ENCODE assay signal across 20 cellular contexts in the genomic region with DNA sequence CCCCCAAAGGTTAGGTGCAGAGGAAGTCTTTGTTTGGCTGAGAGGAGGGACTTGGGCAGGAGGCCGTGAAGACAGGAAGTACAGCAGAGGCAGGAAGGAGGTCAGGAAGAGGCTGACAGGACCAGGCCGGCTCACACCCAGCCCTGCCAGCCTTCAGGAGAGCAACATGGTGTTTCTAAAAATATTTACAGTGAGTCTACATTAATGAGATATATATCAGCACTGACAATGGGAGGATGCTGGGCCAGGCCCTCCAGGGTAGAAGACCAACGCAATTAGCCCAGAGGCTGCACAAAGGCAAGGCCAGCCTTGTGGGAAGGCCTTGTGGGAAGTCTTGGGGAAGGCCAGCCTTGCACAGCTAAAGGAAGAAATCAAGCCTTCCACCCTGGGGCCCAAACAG. TPM values are rescaled to one million over a fixed set of nuclear protein-coding genes. Genes with fewer than 3 reads are reported as not detected.
DNase-seq lines count a peak whose midpoint lies in the region; ATAC-seq, FAIRE-seq and TF ChIP-seq lines count a peak whose summit lies in the region.
"Had no signal": no experiment of that assay in that cellular context is flagged by ENCODE, and none has a peak within 500 bp of the region (broad histone marks: within the 10 kb centered on the region; RNA-seq: fewer than 3 reads in every experiment).

No MANE protein-coding gene starts in this region.

- H2AFZ ChIP-seq in HepG2 (ENCODE audit: low read length), result no peak overlapping the region

- no peak for TF ChIP-seq EP300 in HepG2 (IDR thresholded peaks at IDR 0.05; ENCODE audit: low read depth in 2 of 2, low read length in 2 of 2)
- TF ChIP-seq EP300 in HepG2 (CRISPR knock-in tag; IDR thresholded peaks at IDR 0.05; ENCODE audit: borderline replicate concordance), result no peak

- peak overlapping the region; percentile 59 for H3K27ac Mint-ChIP-seq in T-helper 17 cell

- peaks cover 36% of the 10 kb centered on the region for H3K27me3 Mint-ChIP-seq in T-helper 17 cell

- CTCF ChIA-PET in HepG2 (lab: Yijun Ruan, JAX; ENCODE audit: low intra/inter-chr PET ratio, low total read pairs), result no interaction called here

- peaks cover 9% of the 10 kb centered on the region for H3K4me1 Mint-ChIP-seq in T-helper 17 cell

- no peak for ATAC-seq in HepG2
- no peak for ATAC-seq in T-helper 17 cell
- ATAC-seq in left ventricle myocardium superior, result no peak
- ATAC-seq in GM21825 (IDR thresholded peaks at IDR 0.05; ENCODE audit: unreplicated experiment), result no peak

- no peak overlapping the region for H3K4me2 ChIP-seq in HepG2 (ENCODE audit: low read depth, low read length)

- no peak for TF ChIP-seq CTCF in liver (IDR thresholded peaks at IDR 0.05; ENCODE audit: low read depth, low read length, missing input control)
- no peak for TF ChIP-seq CTCF in HepG2 (CRISPR knock-in tag; IDR thresholded peaks at IDR 0.05)
- no peak for TF ChIP-seq CTCF in dorsolateral prefrontal cortex (IDR thresholded peaks at IDR 0.05 in 54 of 56, conservative IDR thresholded peaks at IDR 0.05 in 2 of 56; ENCODE audit: low read depth in 1 of 56, partially characterized antibody in 56 of 56)

- intact Hi-C loops in HepG2 (cut with micrococcal nuclease; ENCODE audit: unreplicated experiment), result no loop called here
- intact Hi-C loops in left ventricle myocardium superior (cut with micrococcal nuclease), result loop anchor here (5.0 to 10.0 kb wide), 2 partner anchors 113 to 130 kb away; no protein-coding TSS in a partner anchor
- intact Hi-C loops in dorsolateral prefrontal cortex (cut with DNase I), result loop anchor here (5.0 to 10.0 kb wide), 2 partner anchors 110 to 128 kb away; no protein-coding TSS in a partner anchor

- H3K36me3 Mint-ChIP-seq in T-helper 17 cell (ENCODE audit: low read depth), result no peaks in the 10 kb centered on the region
- H3K36me3 Mint-ChIP-seq: CD4-positive, alpha-beta memory T cell had no signal

- H3K27me3 ChIP-seq in liver (ENCODE audit: control insufficient read depth in 4 of 4, insufficient read depth in 4 of 4, low read length in 3 of 4) (no peaks in the 10 kb centered on the region), HepG2 (ENCODE audit: control insufficient read depth in 1 of 2, insufficient read depth in 2 of 2, low read length in 2 of 2) (no peaks in the 10 kb centered on the region), subcutaneous abdominal adipose tissue (ENCODE audit: control insufficient read depth in 5 of 5, insufficient read depth in 4 of 5, low read length in 5 of 5) (no peaks in the 10 kb centered on the region), dorsolateral prefrontal cortex (no peaks in the 10 kb centered on the region)

- POLR2A ChIA-PET in HepG2 (lab: Yijun Ruan, JAX), result no interaction called here

- no peaks in the 10 kb centered on the region for H3K36me3 ChIP-seq in liver (ENCODE audit: control insufficient read depth in 4 of 4, insufficient read depth in 3 of 4, low read depth in 1 of 4, low read length in 3 of 4)
- no peaks in the 10 kb centered on the region for H3K36me3 ChIP-seq in HepG2 (replicated peaks in 1 of 2; ENCODE audit: control insufficient read depth in 1 of 2, insufficient read depth in 2 of 2, low read length in 2 of 2)
- no peaks in the 10 kb centered on the region for H3K36me3 ChIP-seq in subcutaneous abdominal adipose tissue (ENCODE audit: control insufficient read depth in 5 of 5, insufficient read depth in 5 of 5, low read length in 5 of 5)

- no peaks in the 10 kb centered on the region for H4K20me1 ChIP-seq in HepG2 (ENCODE audit: insufficient read depth, low read length)

- peak in 1 of 2 donors; percentile 20 for TF ChIP-seq RAD21 in liver (IDR thresholded peaks at IDR 0.05)
- TF ChIP-seq RAD21 in HepG2 (CRISPR knock-in tag; IDR thresholded peaks at IDR 0.05), result no peak

- H3K9ac ChIP-seq in liver (ENCODE audit: low read depth in 1 of 2, low read length in 2 of 2) (no peak overlapping the region), HepG2 (ENCODE audit: insufficient read depth, low read depth, low read length) (no peak overlapping the region), subcutaneous abdominal adipose tissue (ENCODE audit: low read length in 5 of 5) (no peak overlapping the region)

- BruUV-seq in HepG2 (replicated peaks; lab: Mats Ljungman, UMichigan), result no TSS peak

- FAIRE-seq in HepG2 (lab: Jason Lieb, UNC), result no peak

- H3K4me3 ChIP-seq in liver (ENCODE audit: low read depth in 1 of 3, low read length in 3 of 3) (no peak overlapping the region), HepG2 (replicated peaks in 1 of 3; ENCODE audit: insufficient read depth in 1 of 3, low read depth in 2 of 3, low read length in 3 of 3) (no peak overlapping the region), subcutaneous abdominal adipose tissue (ENCODE audit: low read depth in 1 of 5, low read length in 5 of 5) (no peak overlapping the region), dorsolateral prefrontal cortex (no peak overlapping the region)

- no peak for TF ChIP-seq POLR2A in HepG2 (IDR thresholded peaks at IDR 0.05; ENCODE audit: insufficient read depth in 1 of 2, low read depth in 2 of 2, low read length in 2 of 2)

- in situ Hi-C loops in HepG2 (cut with HindIII; ENCODE audit: extremely low pct_ligation_motif_present, low pct_unique_long_range_greater_than_20kb), result no loop called here

- H3K4me1 ChIP-seq in liver (ENCODE audit: control insufficient read depth in 4 of 4, insufficient read depth in 4 of 4, low read length in 3 of 4) (peaks cover 12 to 29% (median 21%) of the 10 kb centered on the region in 4 donors), HepG2 (ENCODE audit: insufficient read depth, low read length) (no peaks in the 10 kb centered on the region), subcutaneous abdominal adipose tissue (ENCODE audit: control insufficient read depth in 5 of 5, insufficient read depth in 5 of 5, low read length in 5 of 5) (peaks cover 2 to 45% (median 18%) of the 10 kb centered on the region in 5 donors)

- WGBS in liver, result 70% methylated on average over 3 of the region's 3 CpGs
- WGBS in HepG2 (ENCODE audit: low lambda C conversion rate), result 4% methylated on average over 2 of the region's 3 CpGs

- H3K79me2 ChIP-seq in HepG2 (ENCODE audit: insufficient read depth, low read length), result no peaks in the 10 kb centered on the region

- no peak overlapping the region for H3K27ac ChIP-seq in liver (ENCODE audit: low read depth in 1 of 2, low read length in 2 of 2)
- H3K27ac ChIP-seq in HepG2 (ENCODE audit: extremely low read length, insufficient read depth, low read length), result no peak overlapping the region
- peak overlapping the region; percentile 54 for H3K27ac ChIP-seq in subcutaneous abdominal adipose tissue (ENCODE audit: low read depth, low read length)
- H3K27ac ChIP-seq in dorsolateral prefrontal cortex, result no peak overlapping the region

- H3K9me3 ChIP-seq in liver (ENCODE audit: control insufficient read depth in 4 of 4, low read length in 3 of 4), result no peaks in the 10 kb centered on the region
- no peaks in the 10 kb centered on the region for H3K9me3 ChIP-seq in HepG2 (ENCODE audit: low read length)
- H3K9me3 ChIP-seq in T-helper 17 cell (ENCODE audit: control insufficient read depth, low read length, poor library complexity, severe bottlenecking), result no peaks in the 10 kb centered on the region
- no peaks in the 10 kb centered on the region for H3K9me3 ChIP-seq in subcutaneous abdominal adipose tissue (ENCODE audit: control insufficient read depth in 5 of 5, low read length in 5 of 5)

- DNase-seq in HepG2 (ENCODE audit: low spot score), result no peak
- DNase-seq in T-helper 17 cell, result no peak
- DNase-seq in left ventricle myocardium superior, result peak; percentile 27
- DNase-seq in dorsolateral prefrontal cortex, result no peak
- DNase-seq in NCI-H187 treated with DMSO at 0.1 percent for 48 hours (lab: John Stamatoyannopoulos, UW), result no peak
- DNase-seq: AML-193; Calu3; CD4-positive, alpha-beta memory T cell; DMS79; H7; Karpas-422; MM.1S; NCI-H1092 treated with DMSO at 0.1 percent for 48 hours; NCI-H2107; NCI-H2227 treated with DMSO at 0.1 percent for 48 hours; NCI-H524 treated with DMSO at 0.1 percent for 48 hours; SIG-M5 had no signal

- no peak overlapping the region for H3K4me3 Mint-ChIP-seq in T-helper 17 cell
- H3K4me3 Mint-ChIP-seq: CD4-positive, alpha-beta memory T cell had no signal

TF ChIP-seq in HepG2, 621 proteins besides CTCF, POLR2A, EP300 and RAD21 (continues in another document):
- TF ChIP-seq SPEN (CRISPR knock-in tag; IDR thresholded peaks at IDR 0.05; ENCODE audit: low read depth), result no peak

RNA-seq across cellular contexts. Expression of a gene that starts 7.9 kb away (rescaled TPM):
- total RNA-seq in liver (10 to 100 TPM in 1 of 2 donors, 1 to 10 TPM in 1; 3.2 to 39.4 TPM), HepG2 (2016; rRNA removed; fragmentation: Illumina TruSeq; extraction: Trizol) (not detected in 2 replicates), T-helper 17 cell (not detected), left ventricle myocardium superior (21.0 TPM), dorsolateral prefrontal cortex (100 to 1,000 TPM in 15 of 120 experiments, 10 to 100 TPM in 101, 1 to 10 TPM in 4; 5.6 to 161 (median 44.4) TPM)
- polyA plus RNA-seq in liver (1 to 10 TPM; 3.4 to 4.5 TPM), HepG2 (2011; rRNA removed) (not detected in 2 replicates)
- not detected in 2 replicates for total RNA-seq in HepG2 (2016; cell fraction: cytosol; rRNA removed; fragmentation: Illumina TruSeq; extraction: Trizol; ENCODE audit: low read depth)
- not detected in 2 replicates for total RNA-seq in HepG2 (2016; cell fraction: insoluble cytoplasmic fraction; rRNA removed; fragmentation: Illumina TruSeq; extraction: Trizol)
- total RNA-seq in HepG2 (2016; cell fraction: membrane; rRNA removed; fragmentation: Illumina TruSeq; extraction: Trizol), result not detected in 2 replicates
- not detected in 2 replicates for total RNA-seq in HepG2 (2016; cell fraction: nucleus; rRNA removed; fragmentation: Illumina TruSeq; extraction: Trizol)
- not detected in 2 replicates for polyA plus RNA-seq in HepG2 (2011; cell fraction: cytosol; rRNA removed)
- polyA plus RNA-seq in HepG2 (2011; cell fraction: nucleus; rRNA removed), result not detected in 2 replicates
- polyA plus RNA-seq in HepG2 (2012), result not detected in 2 replicates
- not detected in 2 replicates for polyA plus RNA-seq in HepG2 (2016; cell fraction: cytosol; fragmentation: Illumina TruSeq; extraction: Trizol; ENCODE audit: low read depth)
- not detected in 2 replicates for polyA plus RNA-seq in HepG2 (2016; cell fraction: insoluble cytoplasmic fraction; fragmentation: Illumina TruSeq; extraction: Trizol; ENCODE audit: low read depth)
- polyA plus RNA-seq in HepG2 (2016; cell fraction: membrane; fragmentation: Illumina TruSeq; extraction: Trizol; ENCODE audit: low read depth), result not detected in 2 replicates
- not detected in 2 replicates for polyA plus RNA-seq in HepG2 (2016; cell fraction: nucleus; fragmentation: Illumina TruSeq; extraction: Trizol; ENCODE audit: insufficient read depth, low read depth)
- 0.05 TPM in 1 of 2 replicates, not detected in the other for polyA minus RNA-seq in HepG2 (2011; rRNA and poly(A)+ RNA removed; ENCODE audit: low replicate concordance)
- not detected in 2 replicates for polyA minus RNA-seq in HepG2 (2011; cell fraction: cytosol; rRNA and poly(A)+ RNA removed)
- polyA minus RNA-seq in HepG2 (2011; cell fraction: nucleus; rRNA and poly(A)+ RNA removed), result not detected in 2 replicates
- total RNA-seq: Calu3; CD4-positive, alpha-beta memory T cell had no signal
- polyA plus RNA-seq: CD4-positive, alpha-beta memory T cell had no signal

Comparison
In these comparisons a context has a peak if more than half of its experiments do, and no peak if none do; other contexts are left out.
1. RNA of a gene that starts 7.9 kb away (total RNA-seq): 5.6 to 161 TPM in dorsolateral prefrontal cortex, 3.2 to 39.4 TPM in liver and 21.0 TPM in left ventricle myocardium superior (single experiment); not detected in HepG2 and not detected in T-helper 17 cell; every median in the first group is over 4 times any median in the second.